Comparison of ENCODE assay signal across 8 cellular contexts in genomic region chr12:6539276-6540134, GRCh38. TPM values are rescaled to one million over a fixed set of nuclear protein-coding genes. Genes with fewer than 3 reads are reported as not detected.
DNase-seq lines count a peak whose midpoint lies in the region; ATAC-seq, FAIRE-seq and TF ChIP-seq lines count a peak whose summit lies in the region.

No MANE protein-coding gene starts in this region.

- H3K4me3 ChIP-seq in keratinocyte (ENCODE audit: control insufficient read depth in 2 of 3, extremely low read depth in 1 of 3, insufficient read depth in 2 of 3, low read depth in 1 of 3, low read length in 3 of 3): peak overlapping the region in 1 of 3 experiments; percentile 59
- no peak overlapping the region for H3K4me3 ChIP-seq in WERI-Rb-1 (ENCODE audit: low read depth, low read length)

- H3K9me3 Mint-ChIP-seq in activated T-cell treated with anti-CD3 and anti-CD28 coated beads, Interleukin-2, amount 50 U/mL, for 4 hours: no peaks in the 10 kb centered on the region
- H3K9me3 Mint-ChIP-seq in type B pancreatic cell: no peaks in the 10 kb centered on the region

- DNase-seq in activated T-cell treated with anti-CD3 and anti-CD28 coated beads for 24 hours (ENCODE audit: low read depth): peak; percentile 23
- DNase-seq in activated T-cell treated with anti-CD3 and anti-CD28 coated beads, Interleukin-2, amount 50 U/mL, for 1 hour: no peak
- DNase-seq in activated T-cell treated with anti-CD3 and anti-CD28 coated beads, Interleukin-2, amount 50 U/mL, for 4 hours: no peak
- no peak for DNase-seq in keratinocyte (ENCODE audit: low read depth, low spot score)
- DNase-seq in type B pancreatic cell (ENCODE audit: extremely low spot score, unreplicated experiment): no peak
- no peak for DNase-seq in germinal center (ENCODE audit: low spot score)
- DNase-seq in WERI-Rb-1: no peak

- H3K27me3 Mint-ChIP-seq in activated T-cell treated with anti-CD3 and anti-CD28 coated beads, Interleukin-2, amount 50 U/mL, for 4 hours (ENCODE audit: low read depth): no peaks in the 10 kb centered on the region
- peaks cover 6% of the 10 kb centered on the region for H3K27me3 Mint-ChIP-seq in type B pancreatic cell

- H3K27ac Mint-ChIP-seq in type B pancreatic cell: peak overlapping the region; percentile 100

- H3K79me2 ChIP-seq in keratinocyte (ENCODE audit: control insufficient read depth, insufficient read depth, low read length): peaks cover 27% of the 10 kb centered on the region

- peak overlapping the region; percentile 82 for H3K4me2 ChIP-seq in keratinocyte (ENCODE audit: control insufficient read depth, extremely low read depth, insufficient read depth, low read depth, low read length)

- H3K4me3 Mint-ChIP-seq in activated T-cell treated with anti-CD3 and anti-CD28 coated beads, Interleukin-2, amount 50 U/mL, for 4 hours: peak overlapping the region; percentile 38
- peak overlapping the region; percentile 76 for H3K4me3 Mint-ChIP-seq in type B pancreatic cell

- dilution Hi-C loops in keratinocyte (cut with MboI; ENCODE audit: extremely low pct_ligation_motif_present, low sequenced_read_pairs): no loop called here

- peaks cover 37% of the 10 kb centered on the region for H3K4me1 ChIP-seq in keratinocyte (ENCODE audit: control insufficient read depth, extremely low read depth, insufficient read depth, low read length)

- H3K36me3 ChIP-seq in keratinocyte (ENCODE audit: control insufficient read depth in 2 of 2, extremely low read depth in 1 of 2, insufficient read depth in 2 of 2, low read length in 2 of 2): peaks cover 31 to 35% of the 10 kb centered on the region in 2 experiments
- H3K36me3 ChIP-seq in WERI-Rb-1: peaks cover 82% of the 10 kb centered on the region

- no peak for TF ChIP-seq CTCF in keratinocyte (optimal IDR thresholded peaks at IDR 0.05 in 1 of 3, IDR thresholded peaks at IDR 0.05 in 1 of 3, conservative IDR thresholded peaks at IDR 0.05 in 1 of 3; ENCODE audit: extremely low read depth in 1 of 3, insufficient read depth in 2 of 3, low read length in 3 of 3)
- no peak for TF ChIP-seq CTCF in type B pancreatic cell (conservative IDR thresholded peaks at IDR 0.05)
- TF ChIP-seq CTCF in WERI-Rb-1 (IDR thresholded peaks at IDR 0.05; ENCODE audit: low read depth, low read length): no peak

- no peak overlapping the region for H2AFZ ChIP-seq in keratinocyte (ENCODE audit: control insufficient read depth, low read length)

- H4K20me1 ChIP-seq in keratinocyte (ENCODE audit: control insufficient read depth, extremely low read depth, insufficient read depth, low read length): peaks cover 47% of the 10 kb centered on the region

- peaks cover 25% of the 10 kb centered on the region for H3K36me3 Mint-ChIP-seq in activated T-cell treated with anti-CD3 and anti-CD28 coated beads, Interleukin-2, amount 50 U/mL, for 4 hours (ENCODE audit: insufficient read depth)
- H3K36me3 Mint-ChIP-seq in type B pancreatic cell: peaks cover 31% of the 10 kb centered on the region

- H3K27me3 ChIP-seq in keratinocyte (ENCODE audit: control insufficient read depth, extremely low read depth, insufficient read depth, low read length): no peaks in the 10 kb centered on the region
- no peaks in the 10 kb centered on the region for H3K27me3 ChIP-seq in WERI-Rb-1 (ENCODE audit: insufficient read depth, low read depth, severe bottlenecking)

- no peak for FAIRE-seq in keratinocyte (lab: Jason Lieb, UNC)

- peaks cover 57% of the 10 kb centered on the region for H3K4me1 Mint-ChIP-seq in activated T-cell treated with anti-CD3 and anti-CD28 coated beads, Interleukin-2, amount 50 U/mL, for 4 hours (ENCODE audit: low read depth)
- H3K4me1 Mint-ChIP-seq in type B pancreatic cell (ENCODE audit: unreplicated experiment): peaks cover 40% of the 10 kb centered on the region

- H3K27ac ChIP-seq in keratinocyte (ENCODE audit: control insufficient read depth, insufficient read depth, low read length) (no peak overlapping the region), WERI-Rb-1 (no peak overlapping the region)

- no peak for ATAC-seq in activated T-cell treated with anti-CD3 and anti-CD28 coated beads, Interleukin-2, amount 50 U/mL, for 4 hours
- ATAC-seq in HG02852 (IDR thresholded peaks at IDR 0.05; ENCODE audit: unreplicated experiment): no peak

- H3K9me1 ChIP-seq in keratinocyte (ENCODE audit: control insufficient read depth, extremely low read depth, insufficient read depth, low read length): peaks cover 5% of the 10 kb centered on the region

- H3K9me3 ChIP-seq in keratinocyte (ENCODE audit: control insufficient read depth, low read depth, low read length) (no peaks in the 10 kb centered on the region), WERI-Rb-1 (ENCODE audit: severe bottlenecking) (no peaks in the 10 kb centered on the region)

- no peak overlapping the region for H3K9ac ChIP-seq in keratinocyte (ENCODE audit: control insufficient read depth, extremely low read depth, insufficient read depth, low read length)

RNA-seq across cellular contexts. Expression of gene GAPDH, which starts 5.2 kb away (rescaled TPM):
- 1,000 to 10,000 TPM; 4,635 to 5,387 (median 5,019) TPM for total RNA-seq in activated T-cell treated with anti-CD3 and anti-CD28 coated beads, Interleukin-2, amount 50 U/mL, for 4 hours
- polyA plus RNA-seq in keratinocyte: 8,390 to 11,361 TPM (median 8,495 TPM) in 3 replicates
- 464 TPM for polyA plus RNA-seq in keratinocyte (2011; ENCODE audit: low read depth)
- polyA plus RNA-seq in keratinocyte (2011; cell fraction: cytosol; rRNA removed): 9,909 and 15,796 TPM in 2 replicates
- polyA plus RNA-seq in keratinocyte (2011; cell fraction: nucleus; rRNA removed): 2,407 and 3,190 TPM in 2 replicates
- 2,657 and 5,888 TPM in 2 replicates for polyA plus RNA-seq in keratinocyte (2012; ENCODE audit: low replicate concordance)
- polyA minus RNA-seq in keratinocyte: 9,189 to 16,538 TPM (median 11,739 TPM) in 3 replicates
- 9,400 TPM for polyA minus RNA-seq in keratinocyte (2011; cell fraction: cytosol; rRNA and poly(A)+ RNA removed)
- 1,390 and 1,424 TPM in 2 replicates for polyA minus RNA-seq in keratinocyte (2011; cell fraction: nucleus; rRNA and poly(A)+ RNA removed)
- 2,317 and 5,618 TPM in 2 replicates for total RNA-seq in type B pancreatic cell (ENCODE audit: low replicate concordance)

RNA-seq across cellular contexts. Expression of gene IFFO1, which starts 16.3 kb away (rescaled TPM):
- 10 to 100 TPM in 1 of 3 donors, 1 to 10 TPM in 2; 8.5 to 10.2 (median 9.8) TPM for total RNA-seq in activated T-cell treated with anti-CD3 and anti-CD28 coated beads, Interleukin-2, amount 50 U/mL, for 4 hours
- 0.67 to 1.0 TPM (median 0.75 TPM) in 3 replicates for polyA plus RNA-seq in keratinocyte
- 0.12 TPM for polyA plus RNA-seq in keratinocyte (2011; ENCODE audit: low read depth)
- polyA plus RNA-seq in keratinocyte (2011; cell fraction: cytosol; rRNA removed): 0.28 and 0.70 TPM in 2 replicates
- polyA plus RNA-seq in keratinocyte (2011; cell fraction: nucleus; rRNA removed): 1.0 and 1.3 TPM in 2 replicates
- polyA plus RNA-seq in keratinocyte (2012; ENCODE audit: low replicate concordance): 0.24 and 0.58 TPM in 2 replicates
- polyA minus RNA-seq in keratinocyte: 0.30 to 0.80 TPM (median 0.53 TPM) in 3 replicates
- polyA minus RNA-seq in keratinocyte (2011; cell fraction: cytosol; rRNA and poly(A)+ RNA removed): not detected
- polyA minus RNA-seq in keratinocyte (2011; cell fraction: nucleus; rRNA and poly(A)+ RNA removed): 0.62 and 0.84 TPM in 2 replicates
- 9.1 and 17.5 TPM in 2 replicates for total RNA-seq in type B pancreatic cell (ENCODE audit: low replicate concordance)

RNA-seq across cellular contexts. Expression of gene NOP2, which starts 28.6 kb away (rescaled TPM):
- 100 to 1,000 TPM; 267 to 300 (median 270) TPM for total RNA-seq in activated T-cell treated with anti-CD3 and anti-CD28 coated beads, Interleukin-2, amount 50 U/mL, for 4 hours
- polyA plus RNA-seq in keratinocyte: 85.9 to 108 TPM (median 94.4 TPM) in 3 replicates
- polyA plus RNA-seq in keratinocyte (2011; ENCODE audit: low read depth): 80.5 TPM
- polyA plus RNA-seq in keratinocyte (2011; cell fraction: cytosol; rRNA removed): 47.6 and 60.9 TPM in 2 replicates
- polyA plus RNA-seq in keratinocyte (2011; cell fraction: nucleus; rRNA removed): 204 and 213 TPM in 2 replicates
- 43.9 and 68.1 TPM in 2 replicates for polyA plus RNA-seq in keratinocyte (2012; ENCODE audit: low replicate concordance)
- polyA minus RNA-seq in keratinocyte: 42.4 to 61.1 TPM (median 42.9 TPM) in 3 replicates
- 31.8 TPM for polyA minus RNA-seq in keratinocyte (2011; cell fraction: cytosol; rRNA and poly(A)+ RNA removed)
- polyA minus RNA-seq in keratinocyte (2011; cell fraction: nucleus; rRNA and poly(A)+ RNA removed): 46.1 and 59.3 TPM in 2 replicates
- 60.9 and 106 TPM in 2 replicates for total RNA-seq in type B pancreatic cell (ENCODE audit: low replicate concordance)

RNA-seq across cellular contexts. Expression of gene NCAPD2, which starts 45.6 kb away (rescaled TPM):
- 10 to 100 TPM; 29.8 to 36.1 (median 32.9) TPM for total RNA-seq in activated T-cell treated with anti-CD3 and anti-CD28 coated beads, Interleukin-2, amount 50 U/mL, for 4 hours
- polyA plus RNA-seq in keratinocyte: 12.3 to 34.6 TPM (median 33.7 TPM) in 3 replicates
- 10.5 TPM for polyA plus RNA-seq in keratinocyte (2011; ENCODE audit: low read depth)
- polyA plus RNA-seq in keratinocyte (2011; cell fraction: cytosol; rRNA removed): 12.0 and 14.9 TPM in 2 replicates
- 17.8 and 18.1 TPM in 2 replicates for polyA plus RNA-seq in keratinocyte (2011; cell fraction: nucleus; rRNA removed)
- polyA plus RNA-seq in keratinocyte (2012; ENCODE audit: low replicate concordance): 6.2 and 29.3 TPM in 2 replicates
- polyA minus RNA-seq in keratinocyte: 18.2 to 60.7 TPM (median 52.1 TPM) in 3 replicates
- polyA minus RNA-seq in keratinocyte (2011; cell fraction: cytosol; rRNA and poly(A)+ RNA removed): 25.1 TPM
- 17.0 and 26.1 TPM in 2 replicates for polyA minus RNA-seq in keratinocyte (2011; cell fraction: nucleus; rRNA and poly(A)+ RNA removed)
- total RNA-seq in type B pancreatic cell (ENCODE audit: low replicate concordance): 96.5 and 109 TPM in 2 replicates

RNA-seq across cellular contexts. Expression of gene MRPL51, which starts 46.4 kb away (rescaled TPM):
- total RNA-seq in activated T-cell treated with anti-CD3 and anti-CD28 coated beads, Interleukin-2, amount 50 U/mL, for 4 hours: 100 to 1,000 TPM; 249 to 262 (median 256) TPM
- 76.5 to 184 TPM (median 130 TPM) in 3 replicates for polyA plus RNA-seq in keratinocyte
- polyA plus RNA-seq in keratinocyte (2011; ENCODE audit: low read depth): 76.9 TPM
- polyA plus RNA-seq in keratinocyte (2011; cell fraction: cytosol; rRNA removed): 155 and 198 TPM in 2 replicates
- polyA plus RNA-seq in keratinocyte (2011; cell fraction: nucleus; rRNA removed): 60.2 and 69.9 TPM in 2 replicates
- 163 and 213 TPM in 2 replicates for polyA plus RNA-seq in keratinocyte (2012; ENCODE audit: low replicate concordance)
- 8.3 to 26.0 TPM (median 23.7 TPM) in 3 replicates for polyA minus RNA-seq in keratinocyte
- polyA minus RNA-seq in keratinocyte (2011; cell fraction: cytosol; rRNA and poly(A)+ RNA removed): 31.7 TPM
- 7.3 and 7.8 TPM in 2 replicates for polyA minus RNA-seq in keratinocyte (2011; cell fraction: nucleus; rRNA and poly(A)+ RNA removed)
- 213 and 396 TPM in 2 replicates for total RNA-seq in type B pancreatic cell (ENCODE audit: low replicate concordance)
